7 cellular contexts compared by ENCODE assay signal in the genomic region with DNA sequence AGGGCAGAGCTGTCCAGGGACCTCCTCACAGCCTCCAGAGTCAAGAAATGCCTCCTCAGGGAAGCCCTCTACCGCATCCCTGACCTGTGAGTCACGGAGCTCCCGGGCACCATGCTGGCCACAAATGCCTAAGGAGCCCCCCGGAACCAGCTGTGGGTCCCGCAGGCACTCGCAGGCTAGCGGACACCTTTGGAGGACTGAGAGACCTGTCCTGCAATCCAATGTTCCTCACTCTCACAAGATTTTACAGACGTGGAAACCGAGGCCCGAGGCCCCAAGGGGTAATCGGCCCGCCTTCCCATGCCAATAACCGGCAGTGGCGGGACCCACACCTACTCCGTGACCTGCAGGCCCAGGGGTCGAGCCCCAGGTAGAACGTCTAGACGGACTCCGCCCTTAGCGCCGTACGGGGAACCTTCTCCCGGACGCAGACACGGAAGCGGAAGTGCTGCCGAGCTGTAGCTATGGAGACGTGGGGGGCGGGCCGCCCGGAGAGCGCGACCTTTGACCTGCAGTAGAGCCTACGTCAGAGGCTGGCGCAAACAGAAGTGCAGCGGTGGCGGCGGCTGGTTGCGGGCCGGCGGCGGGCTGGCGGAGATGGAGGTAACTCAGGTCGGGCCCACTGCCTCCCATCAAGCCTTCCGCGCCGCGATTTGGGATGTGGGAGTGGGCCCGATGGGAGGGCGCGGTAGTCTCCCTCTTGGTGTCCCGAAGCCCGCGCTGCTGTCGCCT.
DNase-seq lines count a peak whose midpoint lies in the region; ATAC-seq and TF ChIP-seq lines count a peak whose summit lies in the region.

Gene GCC2 (plus strand): TSS at position 529 of the 732 bp plus-strand sequence. CDS start 69 bp downstream, at position 598.

- peak; percentile 95 for ATAC-seq in GM18519 (IDR thresholded peaks at IDR 0.05; ENCODE audit: low FRiP score, unreplicated experiment)
- ATAC-seq in HG03045 (IDR thresholded peaks at IDR 0.05; ENCODE audit: unreplicated experiment): peak; percentile 99

- DNase-seq in NCI-H2081 treated with DMSO at 0.1 percent for 48 hours (lab: John Stamatoyannopoulos, UW) (peak; percentile 67), T1000 (lab: John Stamatoyannopoulos, UW) (peak; percentile 81), astrocyte of the hippocampus (ENCODE audit: low read depth, low spot score) (peak; percentile 96), hypothalamus (lab: John Stamatoyannopoulos, UW) (peak; percentile 44 to 96 (median 89)), retinal pigment epithelial cell (ENCODE audit: low read depth) (peak; percentile 72)

- peak within 1 kb of the TSS; percentile 97 for H3K4me3 ChIP-seq in retinal pigment epithelial cell (ENCODE audit: low read length)

- TF ChIP-seq CTCF in retinal pigment epithelial cell (conservative IDR thresholded peaks at IDR 0.05; ENCODE audit: low read depth, low read length): no peak

Comparison
In these comparisons a context has a peak if more than half of its experiments do, and no peak if none do; other contexts are left out.
1. Peak in every context shown above with its lines: DNase-seq, ATAC-seq and H3K4me3 ChIP-seq.